Comparison of ENCODE assay signal across 8 cellular contexts in genomic region chr20:52242237-52243230, GRCh38. TPM values are rescaled to one million over a fixed set of nuclear protein-coding genes. Genes with fewer than 3 reads are reported as not detected.
DNase-seq lines count a peak whose midpoint lies in the region; ATAC-seq and TF ChIP-seq lines count a peak whose summit lies in the region.

No MANE protein-coding gene starts in this region.

- no peak overlapping the region for H3K9ac ChIP-seq in Loucy (ENCODE audit: low read depth, low read length, poor library complexity, severe bottlenecking)

- H3K9me3 Mint-ChIP-seq in activated T-helper 1 cell treated with anti-CD3 and anti-CD28 coated beads, Interleukin-12 subunit alpha, Interleukin-12 subunit beta, Interleukin-2, Interleukin-4 antibody, amounts not matched to agents 30 ng/mL and 10 ng/mL and 1 ng/mL, durations not matched to agents 14 hours and 24 hours and 36 hours, result no peaks in the 10 kb centered on the region

- H2AFZ ChIP-seq in Loucy (ENCODE audit: low read length), result no peak overlapping the region

- no peak overlapping the region for H3K4me2 ChIP-seq in Loucy (ENCODE audit: low read depth, low read length, poor library complexity, severe bottlenecking)

- no peak overlapping the region for H3K4me3 ChIP-seq in Loucy (ENCODE audit: low read length, poor library complexity, severe bottlenecking)
- no peak overlapping the region for H3K4me3 ChIP-seq in effector memory CD4-positive, alpha-beta T cell (ENCODE audit: insufficient read depth, low read depth, low read length, poor library complexity, severe bottlenecking)

- ATAC-seq in HG03521 (IDR thresholded peaks at IDR 0.05; ENCODE audit: unreplicated experiment), result no peak
- ATAC-seq in HG03159 (IDR thresholded peaks at IDR 0.05; ENCODE audit: unreplicated experiment), result no peak

- no peak overlapping the region for H3K27ac ChIP-seq in VCaP
- no peak overlapping the region for H3K27ac ChIP-seq in effector memory CD4-positive, alpha-beta T cell (ENCODE audit: insufficient read depth, low read length, poor library complexity, severe bottlenecking)

- no peaks in the 10 kb centered on the region for H3K36me3 Mint-ChIP-seq in activated T-helper 1 cell treated with anti-CD3 and anti-CD28 coated beads, Interleukin-12 subunit alpha, Interleukin-12 subunit beta, Interleukin-2, Interleukin-4 antibody, amounts not matched to agents 30 ng/mL and 10 ng/mL and 1 ng/mL, durations not matched to agents 14 hours and 24 hours and 36 hours (ENCODE audit: low read depth)

- no peaks in the 10 kb centered on the region for H3K27me3 ChIP-seq in Loucy (ENCODE audit: insufficient read depth, low read length, poor library complexity, severe bottlenecking)
- no peaks in the 10 kb centered on the region for H3K27me3 ChIP-seq in effector memory CD4-positive, alpha-beta T cell (replicated peaks; ENCODE audit: control insufficient read depth, insufficient read depth, low read length, poor library complexity, severe bottlenecking)

- H3K9me3 ChIP-seq in Loucy (ENCODE audit: insufficient read depth, low read depth, low read length), result no peaks in the 10 kb centered on the region
- H3K9me3 ChIP-seq in effector memory CD4-positive, alpha-beta T cell (ENCODE audit: control insufficient read depth, low read length), result no peaks in the 10 kb centered on the region

- H3K4me1 Mint-ChIP-seq in activated T-helper 1 cell treated with anti-CD3 and anti-CD28 coated beads, Interleukin-12 subunit alpha, Interleukin-12 subunit beta, Interleukin-2, Interleukin-4 antibody, amounts not matched to agents 30 ng/mL and 10 ng/mL and 1 ng/mL, durations not matched to agents 14 hours and 24 hours and 36 hours (ENCODE audit: low read depth), result no peaks in the 10 kb centered on the region

- no peak overlapping the region for H3K27ac Mint-ChIP-seq in activated T-helper 1 cell treated with anti-CD3 and anti-CD28 coated beads, Interleukin-12 subunit alpha, Interleukin-12 subunit beta, Interleukin-2, Interleukin-4 antibody, amounts not matched to agents 30 ng/mL and 10 ng/mL and 1 ng/mL, durations not matched to agents 14 hours and 24 hours and 36 hours

- no peaks in the 10 kb centered on the region for H3K4me1 ChIP-seq in Loucy (ENCODE audit: insufficient read depth, low read length, poor library complexity, severe bottlenecking)
- H3K4me1 ChIP-seq in effector memory CD4-positive, alpha-beta T cell (ENCODE audit: control insufficient read depth, insufficient read depth, low read length, poor library complexity, severe bottlenecking), result no peaks in the 10 kb centered on the region

- no peaks in the 10 kb centered on the region for H4K20me1 ChIP-seq in Loucy (ENCODE audit: insufficient read depth, low read length, poor library complexity, severe bottlenecking)

- no peaks in the 10 kb centered on the region for H3K36me3 ChIP-seq in Loucy (ENCODE audit: insufficient read depth, low read length)
- H3K36me3 ChIP-seq in effector memory CD4-positive, alpha-beta T cell (ENCODE audit: control insufficient read depth, insufficient read depth, low read length), result no peaks in the 10 kb centered on the region

- no peaks in the 10 kb centered on the region for H3K9me2 ChIP-seq in Loucy (replicated peaks; ENCODE audit: low read depth, low read length)

- TF ChIP-seq CTCF in Loucy (conservative IDR thresholded peaks at IDR 0.05; ENCODE audit: low read length), result peak; percentile 79
- TF ChIP-seq CTCF in VCaP (conservative IDR thresholded peaks at IDR 0.05), result peak; percentile 75

- DNase-seq in DMS53 treated with DMSO at 0.1 percent for 48 hours (lab: John Stamatoyannopoulos, UW; ENCODE audit: unreplicated experiment) (peak; percentile 31), kidney tubule cell (ENCODE audit: low spot score) (peak; percentile 27)
- DNase-seq in activated T-helper 1 cell treated with anti-CD3 and anti-CD28 coated beads, Interleukin-12 subunit alpha, Interleukin-12 subunit beta, Interleukin-2, Interleukin-4 antibody, amounts not matched to agents 30 ng/mL and 10 ng/mL and 1 ng/mL, durations not matched to agents 14 hours and 24 hours and 36 hours (ENCODE audit: low spot score), result no peak
- no peak for DNase-seq in effector memory CD4-positive, alpha-beta T cell

- H3K79me2 ChIP-seq in Loucy (ENCODE audit: insufficient read depth, low read length), result no peaks in the 10 kb centered on the region

- H3K4me3 Mint-ChIP-seq in activated T-helper 1 cell treated with anti-CD3 and anti-CD28 coated beads, Interleukin-12 subunit alpha, Interleukin-12 subunit beta, Interleukin-2, Interleukin-4 antibody, amounts not matched to agents 30 ng/mL and 10 ng/mL and 1 ng/mL, durations not matched to agents 14 hours and 24 hours and 36 hours, result no peak overlapping the region

- intact Hi-C loops in activated T-helper 1 cell treated with anti-CD3 and anti-CD28 coated beads, Interleukin-12 subunit alpha, Interleukin-12 subunit beta, Interleukin-2, Interleukin-4 antibody, amounts not matched to agents 30 ng/mL and 10 ng/mL and 1 ng/mL, durations not matched to agents 14 hours and 24 hours and 36 hours (cut with micrococcal nuclease), result loop anchor here (1.0 to 10.0 kb wide), 6 partner anchors 114 to 1305 kb away; no protein-coding TSS in a partner anchor

- no peaks in the 10 kb centered on the region for H3F3A ChIP-seq in Loucy (ENCODE audit: low read depth)

- H3K27me3 Mint-ChIP-seq in activated T-helper 1 cell treated with anti-CD3 and anti-CD28 coated beads, Interleukin-12 subunit alpha, Interleukin-12 subunit beta, Interleukin-2, Interleukin-4 antibody, amounts not matched to agents 30 ng/mL and 10 ng/mL and 1 ng/mL, durations not matched to agents 14 hours and 24 hours and 36 hours (ENCODE audit: insufficient read depth), result peaks cover 12% of the 10 kb centered on the region

RNA-seq across cellular contexts. Expression of gene ZFP64, which starts 51.0 kb away (rescaled TPM):
- total RNA-seq in activated T-helper 1 cell treated with anti-CD3 and anti-CD28 coated beads, Interleukin-12 subunit alpha, Interleukin-12 subunit beta, Interleukin-2, Interleukin-4 antibody, amounts not matched to agents 30 ng/mL and 10 ng/mL and 1 ng/mL, durations not matched to agents 14 hours and 24 hours and 36 hours, result 12.2 and 12.8 TPM in 2 replicates

Comparison
In these comparisons a context has a peak if more than half of its experiments do, and no peak if none do; other contexts are left out.
1. DNase-seq: peak in DMS53 treated with DMSO at 0.1 percent for 48 hours (single experiment) and kidney tubule cell (single experiment); none in activated T-helper 1 cell treated with anti-CD3 and anti-CD28 coated beads, Interleukin-12 subunit alpha, Interleukin-12 subunit beta, Interleukin-2, Interleukin-4 antibody, amounts not matched to agents 30 ng/mL and 10 ng/mL and 1 ng/mL, durations not matched to agents 14 hours and 24 hours and 36 hours (single experiment) and effector memory CD4-positive, alpha-beta T cell (0 of 3).